Comparison of ENCODE assay signal across 18 cellular contexts in genomic region chr5:159777049-159777448, GRCh38.
DNase-seq lines count a peak whose midpoint lies in the region; ATAC-seq and TF ChIP-seq lines count a peak whose summit lies in the region.
"Had no signal": no experiment of that assay in that cellular context is flagged by ENCODE, and none has a peak within 500 bp of the region (broad histone marks: within the 10 kb centered on the region; RNA-seq: fewer than 3 reads in every experiment).

No MANE protein-coding gene starts in this region.

- H3K27me3 ChIP-seq in MG63 = no peaks in the 10 kb centered on the region
- H3K27me3 ChIP-seq in upper lobe of left lung = no peaks in the 10 kb centered on the region

- H3K9me3 ChIP-seq in MG63 = no peaks in the 10 kb centered on the region
- no peaks in the 10 kb centered on the region for H3K9me3 ChIP-seq in upper lobe of left lung

- 92 to 96% methylated on average over 6 of the region's 6 CpGs for WGBS in upper lobe of left lung, 2 donors

- no peak for TF ChIP-seq POLR2A in upper lobe of left lung (IDR thresholded peaks at IDR 0.05)

- peak overlapping the region; percentile 50; the same call in 1 of the 2 replicates for H3K27ac ChIP-seq in C4-2B
- no peak overlapping the region for H3K27ac ChIP-seq in upper lobe of left lung
- H3K27ac ChIP-seq: SK-N-MC had no signal

- no peak for TF ChIP-seq CTCF in C4-2B (conservative IDR thresholded peaks at IDR 0.05)
- no peak for TF ChIP-seq CTCF in upper lobe of left lung (IDR thresholded peaks at IDR 0.05)

- no peaks in the 10 kb centered on the region for H3K36me3 ChIP-seq in MG63
- no peaks in the 10 kb centered on the region for H3K36me3 ChIP-seq in upper lobe of left lung

- H3K4me1 ChIP-seq in upper lobe of left lung = peaks cover 6 to 13% (median 10%) of the 10 kb centered on the region in 4 donors

- DNase-seq in MG63 (peak; percentile 77), NCI-H69 (lab: John Stamatoyannopoulos, UW) (peak; percentile 26), occipital lobe (lab: John Stamatoyannopoulos, UW) (peak; percentile 2), LoVo (ENCODE audit: low spot score) (no peak), NCI-H1417 (lab: John Stamatoyannopoulos, UW) (no peak), upper lobe of left lung (no peak)
- no peak for DNase-seq in stimulated activated CD4-positive, alpha-beta T cell treated with anti-CD3 and anti-CD28 coated beads, Interleukin-12 subunit alpha, Interleukin-12 subunit beta, amount 100 ng/mL, for 4 hours
- DNase-seq: COR-L47, H9, Karpas-422, NCI-H1105 treated with DMSO at 0.1 percent for 48 hours, NCI-H2107, NCI-H345, NCI-H82, Right ventricle myocardium superior had no signal

- no peak for ATAC-seq in upper lobe of left lung (ENCODE audit: low FRiP score in 2 of 2)
- ATAC-seq: Panc1 had no signal

- TF ChIP-seq EP300 in upper lobe of left lung (IDR thresholded peaks at IDR 0.05) = no peak

- H3K4me3 ChIP-seq in MG63 (no peak overlapping the region), upper lobe of left lung (no peak overlapping the region)
- H3K4me3 ChIP-seq: SK-N-MC had no signal

Comparison
In these comparisons a context has a peak if more than half of its experiments do, and no peak if none do; other contexts are left out.
1. DNase-seq: peak in MG63 (single experiment), NCI-H69 (single experiment) and occipital lobe (single experiment); none in LoVo (single experiment), stimulated activated CD4-positive, alpha-beta T cell treated with anti-CD3 and anti-CD28 coated beads, Interleukin-12 subunit alpha, Interleukin-12 subunit beta, amount 100 ng/mL, for 4 hours (single experiment), NCI-H1417 (0 of 3) and upper lobe of left lung (0 of 2).